Comparison of ENCODE assay signal across 22 cellular contexts in genomic region chr3:194894538-194894937, GRCh38.
DNase-seq lines count a peak whose midpoint lies in the region; ATAC-seq lines count a peak whose summit lies in the region.
"Had no signal": no experiment of that assay in that cellular context is flagged by ENCODE, and none has a peak within 500 bp of the region (broad histone marks: within the 10 kb centered on the region; RNA-seq: fewer than 3 reads in every experiment).

No MANE protein-coding gene starts in this region.

- H3K27me3 Mint-ChIP-seq in activated naive CD8-positive, alpha-beta T cell treated with anti-CD3 and anti-CD28 coated beads for 36 hours, result peaks cover 35% of the 10 kb centered on the region
- H3K27me3 Mint-ChIP-seq in activated naive CD8-positive, alpha-beta T cell treated with anti-CD3 and anti-CD28 coated beads, Interleukin-2, amount 50 U/mL, for 24 hours, result peaks cover 23% of the 10 kb centered on the region
- peaks cover 27% of the 10 kb centered on the region for H3K27me3 Mint-ChIP-seq in activated T-helper 17 cell treated with anti-CD3 and anti-CD28 coated beads, Interleukin-2, amount 50 U/mL, for 72 hours
- peaks cover 20% of the 10 kb centered on the region for H3K27me3 Mint-ChIP-seq in activated CD8-positive, alpha-beta T cell treated with anti-CD3 and anti-CD28 coated beads, Interleukin-2, amount 10 ng/mL, durations not matched to agents 7 days and 5 days (ENCODE audit: low read depth)

- peaks cover 12% of the 10 kb centered on the region for H3K36me3 Mint-ChIP-seq in activated naive CD8-positive, alpha-beta T cell treated with anti-CD3 and anti-CD28 coated beads for 36 hours
- peaks cover 6% of the 10 kb centered on the region for H3K36me3 Mint-ChIP-seq in activated naive CD8-positive, alpha-beta T cell treated with anti-CD3 and anti-CD28 coated beads, Interleukin-2, amount 50 U/mL, for 24 hours (ENCODE audit: low read depth)
- H3K36me3 Mint-ChIP-seq in activated T-helper 17 cell treated with anti-CD3 and anti-CD28 coated beads, Interleukin-2, amount 50 U/mL, for 72 hours (ENCODE audit: low read depth), result no peaks in the 10 kb centered on the region
- H3K36me3 Mint-ChIP-seq in activated CD8-positive, alpha-beta T cell treated with anti-CD3 and anti-CD28 coated beads, Interleukin-2, amount 10 ng/mL, durations not matched to agents 7 days and 5 days (ENCODE audit: low read depth), result no peaks in the 10 kb centered on the region
- H3K36me3 Mint-ChIP-seq: CD4-positive, CD25-positive, alpha-beta regulatory T cell had no signal

- peak overlapping the region; percentile 46 for H3K27ac Mint-ChIP-seq in activated naive CD8-positive, alpha-beta T cell treated with anti-CD3 and anti-CD28 coated beads for 36 hours
- no peak overlapping the region for H3K27ac Mint-ChIP-seq in activated naive CD8-positive, alpha-beta T cell treated with anti-CD3 and anti-CD28 coated beads, Interleukin-2, amount 50 U/mL, for 24 hours
- peak overlapping the region; percentile 77 for H3K27ac Mint-ChIP-seq in activated T-helper 17 cell treated with anti-CD3 and anti-CD28 coated beads, Interleukin-2, amount 50 U/mL, for 72 hours
- no peak overlapping the region for H3K27ac Mint-ChIP-seq in activated CD8-positive, alpha-beta T cell treated with anti-CD3 and anti-CD28 coated beads, Interleukin-2, amount 10 ng/mL, durations not matched to agents 7 days and 5 days
- H3K27ac Mint-ChIP-seq: CD14-positive monocyte; CD4-positive, alpha-beta memory T cell; CD4-positive, CD25-positive, alpha-beta regulatory T cell; CD8-positive, alpha-beta memory T cell had no signal

- intact Hi-C loops in left colon (cut with DNase I, micrococcal nuclease), result no loop called here

- H3K4me1 Mint-ChIP-seq in activated naive CD8-positive, alpha-beta T cell treated with anti-CD3 and anti-CD28 coated beads for 36 hours, result peaks cover 10% of the 10 kb centered on the region
- peaks cover 12% of the 10 kb centered on the region for H3K4me1 Mint-ChIP-seq in activated naive CD8-positive, alpha-beta T cell treated with anti-CD3 and anti-CD28 coated beads, Interleukin-2, amount 50 U/mL, for 24 hours
- H3K4me1 Mint-ChIP-seq in activated T-helper 17 cell treated with anti-CD3 and anti-CD28 coated beads, Interleukin-2, amount 50 U/mL, for 72 hours, result peaks cover 6% of the 10 kb centered on the region
- no peaks in the 10 kb centered on the region for H3K4me1 Mint-ChIP-seq in activated CD8-positive, alpha-beta T cell treated with anti-CD3 and anti-CD28 coated beads, Interleukin-2, amount 10 ng/mL, durations not matched to agents 7 days and 5 days (ENCODE audit: low read depth)
- H3K4me1 Mint-ChIP-seq: CD4-positive, CD25-positive, alpha-beta regulatory T cell; CD8-positive, alpha-beta memory T cell had no signal

- no peak for DNase-seq in activated naive CD8-positive, alpha-beta T cell treated with anti-CD3 and anti-CD28 coated beads for 36 hours
- DNase-seq in activated naive CD8-positive, alpha-beta T cell treated with anti-CD3 and anti-CD28 coated beads, Interleukin-2, amount 50 U/mL, for 24 hours, result no peak
- DNase-seq in left colon (no peak), GDM1 (lab: John Stamatoyannopoulos, UW) (no peak)
- DNase-seq in activated CD8-positive, alpha-beta T cell treated with anti-CD3 and anti-CD28 coated beads, Interleukin-2, amount 10 ng/mL, durations not matched to agents 7 days and 5 days, result no peak
- DNase-seq: 8988T; ACHN; BE2C; C1 segment of cervical spinal cord; CD4-positive, alpha-beta memory T cell; CD4-positive, CD25-positive, alpha-beta regulatory T cell; CD8-positive, alpha-beta memory T cell; COR-L47; DMS 273 treated with DMSO at 0.1 percent for 48 hours; DMS153; DMS79; DND-41; EL; GF-D8 had no signal

- H3K9me3 Mint-ChIP-seq in activated naive CD8-positive, alpha-beta T cell treated with anti-CD3 and anti-CD28 coated beads for 36 hours, result peaks cover 39% of the 10 kb centered on the region
- H3K9me3 Mint-ChIP-seq in activated naive CD8-positive, alpha-beta T cell treated with anti-CD3 and anti-CD28 coated beads, Interleukin-2, amount 50 U/mL, for 24 hours, result peaks cover 23% of the 10 kb centered on the region
- peaks cover 15% of the 10 kb centered on the region for H3K9me3 Mint-ChIP-seq in activated T-helper 17 cell treated with anti-CD3 and anti-CD28 coated beads, Interleukin-2, amount 50 U/mL, for 72 hours
- H3K9me3 Mint-ChIP-seq in activated CD8-positive, alpha-beta T cell treated with anti-CD3 and anti-CD28 coated beads, Interleukin-2, amount 10 ng/mL, durations not matched to agents 7 days and 5 days (ENCODE audit: insufficient read depth), result peaks cover 10% of the 10 kb centered on the region

- no peak for ATAC-seq in activated naive CD8-positive, alpha-beta T cell treated with anti-CD3 and anti-CD28 coated beads, Interleukin-2, amount 50 U/mL, for 24 hours
- ATAC-seq in activated T-helper 17 cell treated with anti-CD3 and anti-CD28 coated beads, Interleukin-2, amount 50 U/mL, for 72 hours (replicated peaks), result no peak
- ATAC-seq in left colon (peak; percentile 97), HG02870 (IDR thresholded peaks at IDR 0.05; ENCODE audit: unreplicated experiment) (no peak)
- ATAC-seq in activated CD8-positive, alpha-beta T cell treated with anti-CD3 and anti-CD28 coated beads, Interleukin-2, amount 10 ng/mL, durations not matched to agents 7 days and 5 days, result no peak

- POLR2A ChIA-PET in activated CD8-positive, alpha-beta T cell treated with anti-CD3 and anti-CD28 coated beads, Interleukin-2, amount 10 ng/mL, durations not matched to agents 7 days and 5 days (lab: Charles Lee), result no interaction called here

- CTCF ChIA-PET in activated CD8-positive, alpha-beta T cell treated with anti-CD3 and anti-CD28 coated beads, Interleukin-2, amount 10 ng/mL, durations not matched to agents 7 days and 5 days (lab: Charles Lee), result no interaction called here

- no peak overlapping the region for H3K4me3 Mint-ChIP-seq in activated naive CD8-positive, alpha-beta T cell treated with anti-CD3 and anti-CD28 coated beads for 36 hours
- no peak overlapping the region for H3K4me3 Mint-ChIP-seq in activated naive CD8-positive, alpha-beta T cell treated with anti-CD3 and anti-CD28 coated beads, Interleukin-2, amount 50 U/mL, for 24 hours
- H3K4me3 Mint-ChIP-seq in activated T-helper 17 cell treated with anti-CD3 and anti-CD28 coated beads, Interleukin-2, amount 50 U/mL, for 72 hours, result no peak overlapping the region
- H3K4me3 Mint-ChIP-seq in activated CD8-positive, alpha-beta T cell treated with anti-CD3 and anti-CD28 coated beads, Interleukin-2, amount 10 ng/mL, durations not matched to agents 7 days and 5 days, result no peak overlapping the region
- H3K4me3 Mint-ChIP-seq: CD14-positive monocyte; CD4-positive, alpha-beta memory T cell; CD4-positive, CD25-positive, alpha-beta regulatory T cell; CD8-positive, alpha-beta memory T cell had no signal

Comparison
In these comparisons a context has a peak if more than half of its experiments do, and no peak if none do; other contexts are left out.
1. H3K27ac Mint-ChIP-seq: peak in activated naive CD8-positive, alpha-beta T cell treated with anti-CD3 and anti-CD28 coated beads for 36 hours (single experiment) and activated T-helper 17 cell treated with anti-CD3 and anti-CD28 coated beads, Interleukin-2, amount 50 U/mL, for 72 hours (single experiment); none in activated naive CD8-positive, alpha-beta T cell treated with anti-CD3 and anti-CD28 coated beads, Interleukin-2, amount 50 U/mL, for 24 hours (single experiment) and activated CD8-positive, alpha-beta T cell treated with anti-CD3 and anti-CD28 coated beads, Interleukin-2, amount 10 ng/mL, durations not matched to agents 7 days and 5 days (single experiment).